Comparison of ENCODE assay signal across 27 cellular contexts in the genomic region with DNA sequence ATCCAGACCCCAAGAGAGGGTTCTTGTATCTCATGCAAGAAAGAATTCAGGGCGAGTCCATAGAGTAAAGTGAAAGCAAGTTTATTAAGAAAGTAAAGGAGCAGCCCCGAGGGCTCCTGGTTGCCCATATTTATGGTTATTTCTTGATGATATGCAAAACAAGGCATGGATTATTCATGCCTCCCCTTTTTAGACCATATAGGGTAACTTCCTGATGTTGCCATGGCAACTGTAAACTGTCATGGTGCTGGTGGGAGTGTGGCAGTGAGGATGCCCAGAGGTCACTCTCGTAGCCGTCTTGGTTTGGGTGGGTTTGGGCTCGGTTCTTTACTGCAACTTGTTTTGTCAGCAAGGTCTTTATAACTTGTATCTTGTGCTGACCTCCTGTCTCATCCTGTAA.
"Had no signal": no experiment of that assay in that cellular context is flagged by ENCODE, and none has a peak within 500 bp of the region (broad histone marks: within the 10 kb centered on the region; RNA-seq: fewer than 3 reads in every experiment).

No MANE protein-coding gene starts in this region.

- H3K27ac ChIP-seq: left lung, lower lobe of right lung, neural progenitor cell, neutrophil, ovary, right atrium auricular region, right lobe of liver, testis, thyroid gland, transverse colon, upper lobe of right lung had no signal

- H3K9ac ChIP-seq: neural progenitor cell had no signal

- H3K4me1 ChIP-seq: left lung, lower lobe of right lung, neural progenitor cell, right atrium auricular region, right lobe of liver, testis, thyroid gland, transverse colon, upper lobe of right lung had no signal

- H3K4me3 ChIP-seq: left lung, lower lobe of right lung, neural progenitor cell, ovary, right atrium auricular region, right lobe of liver, smooth muscle cell, testis, thyroid gland, transverse colon, upper lobe of right lung had no signal

- FAIRE-seq: kidney, urothelium cell line had no signal

- H3K9me3 ChIP-seq: left lung, lower lobe of right lung, neutrophil, ovary, right atrium auricular region, right lobe of liver, testis, thyroid gland, transverse colon, upper lobe of right lung had no signal

- H2AFZ ChIP-seq: neural progenitor cell had no signal

- DNase-seq: hippocampal formation; kidney; left colon; left lung; lower lobe of right lung; mammary epithelial cell; mesenchymal stem cell; naive B cell; natural killer cell; nephron progenitor cell; ovary; right lobe of liver; stimulated activated CD4-positive, alpha-beta T cell treated with anti-CD3 and anti-CD28 coated beads, Interleukin-1b, Interleukin-23, amount 100 ng/mL, for 48 hours; stimulated activated CD4-positive, alpha-beta T cell treated with anti-CD3 and anti-CD28 coated beads, Interleukin-2, amount 100 ng/mL, for 48 hours; stimulated activated CD4-positive, alpha-beta T cell treated with anti-CD3 and anti-CD28 coated beads, Interleukin-4, amount 100 ng/mL, for 4 hours; stimulated activated CD8-positive, alpha-beta memory T cell treated with anti-CD3 and anti-CD28 coated beads, Interleukin-4, amount 100 ng/mL, for 48 hours; stimulated activated naive CD4-positive, alpha-beta T cell treated with Interleukin-2 at 50 U/mL for 16 hours; stimulated activated naive CD8-positive, alpha-beta T cell treated with anti-CD3 and anti-CD28 coated beads, Interleukin-15, amount 100 ng/mL, for 72 hours; testis; thyroid gland; transverse colon; upper lobe of right lung had no signal

- H3K36me3 ChIP-seq: left lung, lower lobe of right lung, neural progenitor cell, neutrophil, ovary, right atrium auricular region, right lobe of liver, thyroid gland, transverse colon, upper lobe of right lung had no signal

- H3K27me3 ChIP-seq: left lung, neural progenitor cell, neutrophil, ovary, right atrium auricular region, right lobe of liver, testis, thyroid gland, transverse colon, upper lobe of right lung had no signal

- H3K4me2 ChIP-seq: neural progenitor cell had no signal
